Comparison of ENCODE assay signal across 8 cellular contexts in genomic region chr19:17441241-17442135, GRCh38. TPM values are rescaled to one million over a fixed set of nuclear protein-coding genes. Genes with fewer than 3 reads are reported as not detected.
DNase-seq lines count a peak whose midpoint lies in the region; ATAC-seq, FAIRE-seq and TF ChIP-seq lines count a peak whose summit lies in the region.
"Had no signal": no experiment of that assay in that cellular context is flagged by ENCODE, and none has a peak within 500 bp of the region (broad histone marks: within the 10 kb centered on the region; RNA-seq: fewer than 3 reads in every experiment).

No MANE protein-coding gene starts in this region.

- H3K4me1 ChIP-seq in Karpas-422 (ENCODE audit: low read length) (no peaks in the 10 kb centered on the region), kidney (ENCODE audit: control insufficient read depth in 1 of 2, insufficient read depth in 1 of 2, low read depth in 1 of 2, low read length in 2 of 2) (no peaks in the 10 kb centered on the region)

- TF ChIP-seq CTCF in kidney (IDR thresholded peaks at IDR 0.05; ENCODE audit: borderline replicate concordance, extremely low read depth, insufficient read depth) = peak; percentile 54

- H4K20me1 ChIP-seq in Karpas-422 (ENCODE audit: insufficient read depth, low read depth, low read length) = no peaks in the 10 kb centered on the region

- no peaks in the 10 kb centered on the region for H3K36me3 Mint-ChIP-seq in activated naive CD8-positive, alpha-beta T cell treated with anti-CD3 and anti-CD28 coated beads for 36 hours
- H3K36me3 Mint-ChIP-seq: T-cell had no signal

- H3K27me3 ChIP-seq in Karpas-422 (ENCODE audit: low read length) = no peaks in the 10 kb centered on the region

- H3K9ac ChIP-seq in Karpas-422 (ENCODE audit: low read length) (no peak overlapping the region), kidney (ENCODE audit: low read length in 2 of 2) (no peak overlapping the region)

- no peak for FAIRE-seq in kidney (lab: Jason Lieb, UNC)

- no peaks in the 10 kb centered on the region for H3K79me2 ChIP-seq in Karpas-422 (ENCODE audit: low read length)

- H3K36me3 ChIP-seq in Karpas-422 (ENCODE audit: insufficient read depth, low read length) (no peaks in the 10 kb centered on the region), kidney (ENCODE audit: control insufficient read depth in 1 of 2, insufficient read depth in 2 of 2, low read length in 2 of 2) (no peaks in the 10 kb centered on the region)

- no peaks in the 10 kb centered on the region for H3K9me2 ChIP-seq in Karpas-422 (replicated peaks; ENCODE audit: insufficient read depth, low read length)

- no peaks in the 10 kb centered on the region for H3K27me3 Mint-ChIP-seq in activated naive CD8-positive, alpha-beta T cell treated with anti-CD3 and anti-CD28 coated beads for 36 hours
- H3K27me3 Mint-ChIP-seq: T-cell had no signal

- no peaks in the 10 kb centered on the region for H3K4me1 Mint-ChIP-seq in activated naive CD8-positive, alpha-beta T cell treated with anti-CD3 and anti-CD28 coated beads for 36 hours
- H3K4me1 Mint-ChIP-seq: T-cell had no signal

- intact Hi-C loops in kidney (cut with DNase I) = no loop called here

- no peak overlapping the region for H3K27ac ChIP-seq in Karpas-422 (ENCODE audit: low read length)
- H3K27ac ChIP-seq in kidney (ENCODE audit: low read depth in 2 of 2, low read length in 2 of 2) = no peak overlapping the region

- H2AFZ ChIP-seq in Karpas-422 (ENCODE audit: low read length) = no peak overlapping the region

- H3K4me3 Mint-ChIP-seq in activated naive CD8-positive, alpha-beta T cell treated with anti-CD3 and anti-CD28 coated beads for 36 hours = no peak overlapping the region
- H3K4me3 Mint-ChIP-seq: T-cell had no signal

- DNase-seq in G401 (ENCODE audit: low spot score) = peak; percentile 8
- peak; percentile 73 for DNase-seq in Karpas-422
- DNase-seq in activated naive CD8-positive, alpha-beta T cell treated with anti-CD3 and anti-CD28 coated beads for 36 hours = peak; percentile 34
- no peak for DNase-seq in kidney
- DNase-seq in hypothalamus (lab: John Stamatoyannopoulos, UW) = no peak

- in situ Hi-C loops in G401 (cut with HindIII; ENCODE audit: low sequenced_read_pairs) = no loop called here

- H3K4me3 ChIP-seq in Karpas-422 (ENCODE audit: low read length) (no peak overlapping the region), kidney (ENCODE audit: low read length in 2 of 2) (no peak overlapping the region)

- H3K9me3 ChIP-seq in Karpas-422 (ENCODE audit: low read length) (peaks cover 3% of the 10 kb centered on the region; the same call in 1 of the 2 replicates), kidney (ENCODE audit: control insufficient read depth in 1 of 2, low read length in 2 of 2) (no peaks in the 10 kb centered on the region)

- no peak overlapping the region for H3K27ac Mint-ChIP-seq in activated naive CD8-positive, alpha-beta T cell treated with anti-CD3 and anti-CD28 coated beads for 36 hours
- H3K27ac Mint-ChIP-seq: T-cell had no signal

- H3K4me2 ChIP-seq in Karpas-422 (ENCODE audit: low read depth, low read length, poor library complexity, severe bottlenecking) = no peak overlapping the region

- no peak for ATAC-seq in GM19455 (IDR thresholded peaks at IDR 0.05; ENCODE audit: unreplicated experiment)
- ATAC-seq in HG02610 (IDR thresholded peaks at IDR 0.05; ENCODE audit: unreplicated experiment) = no peak

- H3K9me3 Mint-ChIP-seq in activated naive CD8-positive, alpha-beta T cell treated with anti-CD3 and anti-CD28 coated beads for 36 hours = no peaks in the 10 kb centered on the region
- H3K9me3 Mint-ChIP-seq: T-cell had no signal

RNA-seq across cellular contexts. Expression of gene TMEM221, which starts 7.0 kb away (rescaled TPM):
- total RNA-seq in G401 (2014; rRNA removed; shearing (Covaris generic)) = 0.49 and 1.6 TPM in 2 replicates
- total RNA-seq in Karpas-422 (2014; rRNA removed; shearing (Covaris generic); ENCODE audit: low replicate concordance) = not detected in 2 replicates
- not detected for total RNA-seq in activated naive CD8-positive, alpha-beta T cell treated with anti-CD3 and anti-CD28 coated beads for 36 hours
- 0.13 TPM for total RNA-seq in kidney
- not detected for polyA plus RNA-seq in kidney (ENCODE audit: insufficient read depth, low read depth, low replicate concordance)
- total RNA-seq: T-cell had no signal

RNA-seq across cellular contexts. Expression of gene NXNL1, which starts 19.2 kb away (rescaled TPM):
- not detected in 2 replicates for total RNA-seq in G401 (2014; rRNA removed; shearing (Covaris generic))
- total RNA-seq in Karpas-422 (2014; rRNA removed; shearing (Covaris generic); ENCODE audit: low replicate concordance) = not detected in 2 replicates
- not detected for total RNA-seq in activated naive CD8-positive, alpha-beta T cell treated with anti-CD3 and anti-CD28 coated beads for 36 hours
- not detected for total RNA-seq in kidney
- polyA plus RNA-seq in kidney (ENCODE audit: insufficient read depth, low read depth, low replicate concordance) = not detected
- total RNA-seq: T-cell had no signal

RNA-seq across cellular contexts. Expression of gene MVB12A, which starts 21.6 kb away (rescaled TPM):
- 76.7 and 112 TPM in 2 replicates for total RNA-seq in G401 (2014; rRNA removed; shearing (Covaris generic))
- total RNA-seq in Karpas-422 (2014; rRNA removed; shearing (Covaris generic); ENCODE audit: low replicate concordance) = 44.7 and 55.2 TPM in 2 replicates
- 10 to 100 TPM; 26.4 to 27.4 TPM for total RNA-seq in activated naive CD8-positive, alpha-beta T cell treated with anti-CD3 and anti-CD28 coated beads for 36 hours
- 57.6 TPM for total RNA-seq in kidney
- 88.3 TPM for polyA plus RNA-seq in kidney (ENCODE audit: insufficient read depth, low read depth, low replicate concordance)

RNA-seq across cellular contexts. Expression of gene SLC27A1, which starts 28.8 kb away (rescaled TPM):
- 9.5 and 10.3 TPM in 2 replicates for total RNA-seq in G401 (2014; rRNA removed; shearing (Covaris generic))
- 4.0 and 4.8 TPM in 2 replicates for total RNA-seq in Karpas-422 (2014; rRNA removed; shearing (Covaris generic); ENCODE audit: low replicate concordance)
- total RNA-seq in activated naive CD8-positive, alpha-beta T cell treated with anti-CD3 and anti-CD28 coated beads for 36 hours = 1 to 10 TPM; 2.6 to 2.8 TPM
- 21.9 TPM for total RNA-seq in kidney
- 16.9 TPM for polyA plus RNA-seq in kidney (ENCODE audit: insufficient read depth, low read depth, low replicate concordance)

RNA-seq across cellular contexts. Expression of gene BST2, which starts 36.1 kb away (rescaled TPM):
- total RNA-seq in G401 (2014; rRNA removed; shearing (Covaris generic)) = 174 and 187 TPM in 2 replicates
- total RNA-seq in Karpas-422 (2014; rRNA removed; shearing (Covaris generic); ENCODE audit: low replicate concordance) = 56.2 and 156 TPM in 2 replicates
- 10 to 100 TPM; 92.6 to 98.6 TPM for total RNA-seq in activated naive CD8-positive, alpha-beta T cell treated with anti-CD3 and anti-CD28 coated beads for 36 hours
- total RNA-seq in kidney = 89.6 TPM
- 250 TPM for polyA plus RNA-seq in kidney (ENCODE audit: insufficient read depth, low read depth, low replicate concordance)

Comparison
In these comparisons a context has a peak if more than half of its experiments do, and no peak if none do; other contexts are left out.
1. DNase-seq: peak in G401 (single experiment), Karpas-422 (single experiment) and activated naive CD8-positive, alpha-beta T cell treated with anti-CD3 and anti-CD28 coated beads for 36 hours (single experiment); none in kidney (single experiment) and hypothalamus (0 of 51).